In the genomic region with DNA sequence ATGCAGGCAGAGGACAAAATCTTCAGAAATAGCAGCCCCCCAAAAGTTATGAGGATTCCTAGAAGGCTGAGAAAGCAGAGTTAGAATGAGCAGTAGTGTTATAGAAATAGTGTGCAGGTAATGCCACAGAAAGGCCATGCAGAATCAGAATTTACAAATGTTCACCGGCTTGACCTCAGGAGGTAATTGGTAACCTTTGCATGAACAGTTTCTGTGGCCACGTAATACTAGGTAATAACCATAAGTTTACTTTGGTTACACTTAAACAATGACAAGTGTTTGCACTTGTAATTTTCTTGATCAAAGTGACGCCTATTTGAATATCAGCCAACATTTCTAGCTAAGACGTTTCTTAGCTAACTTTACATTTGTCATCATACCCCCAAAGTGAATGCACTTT, we compare ENCODE assay signal across 21 cellular contexts.
"Had no signal": no experiment of that assay in that cellular context is flagged by ENCODE, and none has a peak within 500 bp of the region (broad histone marks: within the 10 kb centered on the region; RNA-seq: fewer than 3 reads in every experiment).

No MANE protein-coding gene starts in this region.

- H3K36me3 ChIP-seq: brain microvascular endothelial cell had no signal

- H3K27ac ChIP-seq: brain microvascular endothelial cell had no signal

- ATAC-seq: activated T-helper 17 cell treated with anti-CD3 and anti-CD28 coated beads, Interleukin-2, amount 50 U/mL, for 72 hours; T-helper 17 cell had no signal

- DNase-seq: activated CD4-positive, alpha-beta memory T cell treated with anti-CD3 and anti-CD28 coated beads, Interleukin-2, amount 10 ng/mL, durations not matched to agents 7 days and 5 days; activated CD4-positive, alpha-beta T cell treated with anti-CD3 and anti-CD28 coated beads, Interleukin-2, amount 10 ng/mL, durations not matched to agents 7 days and 5 days; activated CD4-positive, CD25-positive, alpha-beta regulatory T cell; activated gamma-delta T cell; activated naive CD4-positive, alpha-beta T cell treated with anti-CD3 and anti-CD28 coated beads for 36 hours; activated T-cell treated with anti-CD3 and anti-CD28 coated beads for 4 hours; activated T-cell treated with anti-CD3 and anti-CD28 coated beads, Interleukin-2, amount 50 U/mL, for 48 hours; amygdala; brain microvascular endothelial cell; cerebellar nuclear complex; Kasumi-1; KBM-7; NCI-H1417 treated with DMSO at 0.1 percent for 48 hours; NCI-H1694 treated with DMSO at 0.1 percent for 48 hours; NCI-H2029 treated with DMSO at 0.1 percent for 48 hours; NCI-H345; NCI-H524; SIG-M5; T-helper 17 cell; T-helper 9 cell had no signal

- H3K27me3 ChIP-seq: brain microvascular endothelial cell had no signal
